19 cellular contexts compared by ENCODE assay signal in genomic region chr1:30321996-30322858, GRCh38.
"Had no signal": no experiment of that assay in that cellular context is flagged by ENCODE, and none has a peak within 500 bp of the region (broad histone marks: within the 10 kb centered on the region; RNA-seq: fewer than 3 reads in every experiment).

No MANE protein-coding gene starts in this region.

- H3K9me3 Mint-ChIP-seq: activated naive CD4-positive, alpha-beta T cell treated with anti-CD3 and anti-CD28 coated beads, Interleukin-2, amount 10 ng/mL, durations not matched to agents 7 days and 5 days; activated naive CD8-positive, alpha-beta T cell treated with anti-CD3 and anti-CD28 coated beads, Interleukin-2, amount 50 U/mL, for 24 hours; immature natural killer cell; natural killer cell treated with Interleukin-12 subunit alpha and Interleukin-12 subunit beta and Interleukin-15 and Interleukin-18, amount 100 ng/mL, for 72 hours; stimulated activated naive CD8-positive, alpha-beta T cell treated with anti-CD3 and anti-CD28 coated beads, Interleukin-15, amount 100 ng/mL, for 72 hours had no signal

- H3K4me1 Mint-ChIP-seq: activated naive CD4-positive, alpha-beta T cell treated with anti-CD3 and anti-CD28 coated beads, Interleukin-2, amount 10 ng/mL, durations not matched to agents 7 days and 5 days; activated naive CD8-positive, alpha-beta T cell treated with anti-CD3 and anti-CD28 coated beads, Interleukin-2, amount 50 U/mL, for 24 hours; immature natural killer cell; stimulated activated naive CD8-positive, alpha-beta T cell treated with anti-CD3 and anti-CD28 coated beads, Interleukin-15, amount 100 ng/mL, for 72 hours had no signal

- H3K36me3 ChIP-seq: esophagus squamous epithelium, upper lobe of left lung had no signal

- H3K9me3 ChIP-seq: esophagus squamous epithelium, upper lobe of left lung had no signal

- H3K4me1 ChIP-seq: esophagus squamous epithelium, upper lobe of left lung had no signal

- H3K27me3 ChIP-seq: upper lobe of left lung had no signal

- H3K27me3 Mint-ChIP-seq: activated naive CD4-positive, alpha-beta T cell treated with anti-CD3 and anti-CD28 coated beads, Interleukin-2, amount 10 ng/mL, durations not matched to agents 7 days and 5 days had no signal

- H3K4me3 Mint-ChIP-seq: activated naive CD4-positive, alpha-beta T cell treated with anti-CD3 and anti-CD28 coated beads, Interleukin-2, amount 10 ng/mL, durations not matched to agents 7 days and 5 days; activated naive CD8-positive, alpha-beta T cell treated with anti-CD3 and anti-CD28 coated beads, Interleukin-2, amount 50 U/mL, for 24 hours; immature natural killer cell; natural killer cell treated with Interleukin-12 subunit alpha and Interleukin-12 subunit beta and Interleukin-15 and Interleukin-18, amount 100 ng/mL, for 72 hours; stimulated activated naive CD8-positive, alpha-beta T cell treated with anti-CD3 and anti-CD28 coated beads, Interleukin-15, amount 100 ng/mL, for 72 hours; T-helper 17 cell had no signal

- H3K4me3 ChIP-seq: esophagus squamous epithelium, skin epidermis, upper lobe of left lung had no signal

- H3K27ac ChIP-seq: esophagus squamous epithelium, skin epidermis, upper lobe of left lung, VCaP had no signal

- DNase-seq: activated CD4-positive, CD25-positive, alpha-beta regulatory T cell treated with anti-CD3 and anti-CD28 coated beads, Interleukin-2, amount 50 U/mL, for 72 hours; activated effector memory CD4-positive, alpha-beta T cell treated with Interleukin-2 at 50 U/mL for 16 hours; activated naive CD4-positive, alpha-beta T cell treated with anti-CD3 and anti-CD28 coated beads, Interleukin-2, amount 10 ng/mL, durations not matched to agents 7 days and 5 days; activated naive CD8-positive, alpha-beta T cell treated with anti-CD3 and anti-CD28 coated beads, Interleukin-2, amount 50 U/mL, for 24 hours; activated T-cell treated with anti-CD3 and anti-CD28 coated beads, Interleukin-2, amount 50 U/mL, for 48 hours; cerebellar nuclear complex; effector CD8-positive, alpha-beta T cell; esophagus squamous epithelium; immature natural killer cell; occipital lobe; stimulated activated CD4-positive, alpha-beta T cell treated with anti-CD3 and anti-CD28 coated beads, Interleukin-15, amount 100 ng/mL, for 24 hours; stimulated activated CD4-positive, alpha-beta T cell treated with anti-CD3 and anti-CD28 coated beads, Interleukin-2, amount 100 ng/mL, for 48 hours; stimulated activated naive CD8-positive, alpha-beta T cell treated with anti-CD3 and anti-CD28 coated beads, Interleukin-15, amount 100 ng/mL, for 72 hours; T-helper 17 cell had no signal

- H3K36me3 Mint-ChIP-seq: activated naive CD4-positive, alpha-beta T cell treated with anti-CD3 and anti-CD28 coated beads, Interleukin-2, amount 10 ng/mL, durations not matched to agents 7 days and 5 days; immature natural killer cell; natural killer cell treated with Interleukin-12 subunit alpha and Interleukin-12 subunit beta and Interleukin-15 and Interleukin-18, amount 100 ng/mL, for 72 hours had no signal

- H3K27ac Mint-ChIP-seq: activated naive CD4-positive, alpha-beta T cell treated with anti-CD3 and anti-CD28 coated beads, Interleukin-2, amount 10 ng/mL, durations not matched to agents 7 days and 5 days; activated naive CD8-positive, alpha-beta T cell treated with anti-CD3 and anti-CD28 coated beads, Interleukin-2, amount 50 U/mL, for 24 hours; immature natural killer cell; natural killer cell treated with Interleukin-12 subunit alpha and Interleukin-12 subunit beta and Interleukin-15 and Interleukin-18, amount 100 ng/mL, for 72 hours; progenitor cell of endocrine pancreas; stimulated activated naive CD8-positive, alpha-beta T cell treated with anti-CD3 and anti-CD28 coated beads, Interleukin-15, amount 100 ng/mL, for 72 hours; T-helper 17 cell had no signal
